In the genomic region with DNA sequence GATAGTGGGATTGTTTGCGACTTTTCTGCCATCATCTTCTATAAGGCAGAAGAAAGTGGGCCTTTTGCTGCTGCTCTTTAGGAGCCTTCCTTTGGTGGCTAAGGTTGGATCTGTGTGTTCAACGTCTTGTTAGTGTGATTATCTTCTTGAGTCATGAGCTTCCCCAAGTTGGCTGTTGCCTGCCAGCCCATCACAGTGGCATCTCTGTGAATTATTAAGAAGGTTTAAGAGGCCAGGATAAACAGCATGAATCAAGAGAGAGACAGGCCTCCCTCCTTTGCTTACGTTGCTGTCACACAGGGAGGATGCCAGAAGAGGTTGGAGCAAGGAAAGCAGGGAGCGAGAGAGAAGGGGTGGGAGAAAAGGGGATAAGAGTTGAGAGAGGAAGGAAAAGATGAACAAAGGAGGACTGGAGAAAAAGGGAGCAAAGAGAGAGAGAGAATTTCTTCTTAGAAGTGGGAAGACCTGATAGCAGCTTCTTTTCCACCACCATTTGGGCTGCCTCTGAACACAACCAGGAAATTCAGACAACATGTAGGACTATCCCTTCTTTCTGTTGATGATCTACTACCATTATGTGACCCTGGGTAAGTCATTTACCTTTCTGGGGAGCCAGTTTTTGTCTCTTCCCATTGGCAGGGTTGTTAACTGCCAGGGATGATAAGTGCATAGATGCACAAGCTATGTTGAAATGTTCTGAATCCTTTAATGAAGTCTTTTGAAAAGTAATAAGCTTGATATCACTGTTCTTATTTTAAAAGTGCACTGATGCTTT, we compare ENCODE assay signal across 18 cellular contexts.
"Had no signal": no experiment of that assay in that cellular context is flagged by ENCODE, and none has a peak within 500 bp of the region (broad histone marks: within the 10 kb centered on the region; RNA-seq: fewer than 3 reads in every experiment).

No MANE protein-coding gene starts in this region.

- DNase-seq: activated CD4-positive, alpha-beta T cell treated with anti-CD3 and anti-CD28 coated beads for 48 hours; activated naive CD4-positive, alpha-beta T cell; activated naive CD8-positive, alpha-beta T cell treated with anti-CD3 and anti-CD28 coated beads, Interleukin-2, amount 50 U/mL, for 24 hours; effector memory CD4-positive, alpha-beta T cell; hippocampal formation; left cardiac atrium; lower lobe of right lung; midbrain; stimulated activated CD4-positive, alpha-beta T cell treated with anti-CD3 and anti-CD28 coated beads, Interleukin-12 subunit alpha, Interleukin-12 subunit beta, amount 100 ng/mL, for 4 hours; stimulated activated CD4-positive, alpha-beta T cell treated with anti-CD3 and anti-CD28 coated beads, Interleukin-2, amount 100 ng/mL, for 48 hours; stimulated activated CD8-positive, alpha-beta memory T cell treated with anti-CD3 and anti-CD28 coated beads, Interleukin-4, amount 100 ng/mL, for 48 hours; stimulated activated naive CD8-positive, alpha-beta T cell treated with anti-CD3 and anti-CD28 coated beads, Interleukin-15, Interleukin-2, amounts not matched to agents 100 U/mL and 50 U/mL, for 24 hours; upper lobe of right lung; WERI-Rb-1 had no signal

- H3K9me3 ChIP-seq: lower lobe of right lung, upper lobe of right lung had no signal

- H3K27ac ChIP-seq: lower lobe of right lung, upper lobe of right lung, WERI-Rb-1 had no signal

- H3K4me1 ChIP-seq: lower lobe of right lung, upper lobe of right lung had no signal

- H3K27me3 ChIP-seq: upper lobe of right lung had no signal

- H3K4me1 Mint-ChIP-seq: activated naive CD8-positive, alpha-beta T cell treated with anti-CD3 and anti-CD28 coated beads, Interleukin-2, amount 50 U/mL, for 24 hours; central memory CD8-positive, alpha-beta T cell had no signal

- H3K36me3 ChIP-seq: lower lobe of right lung, upper lobe of right lung, WERI-Rb-1 had no signal

- H3K4me3 ChIP-seq: lower lobe of right lung, upper lobe of right lung had no signal

- ATAC-seq: activated naive CD8-positive, alpha-beta T cell treated with anti-CD3 and anti-CD28 coated beads, Interleukin-2, amount 50 U/mL, for 24 hours; lower lobe of right lung; sciatic nerve; stimulated activated naive CD8-positive, alpha-beta T cell treated with anti-CD3 and anti-CD28 coated beads, Interleukin-15, Interleukin-2, amounts not matched to agents 100 U/mL and 50 U/mL, for 24 hours; upper lobe of right lung had no signal

- H3K4me3 Mint-ChIP-seq: activated naive CD8-positive, alpha-beta T cell treated with anti-CD3 and anti-CD28 coated beads, Interleukin-2, amount 50 U/mL, for 24 hours; activated T-helper 1 cell treated with anti-CD3 and anti-CD28 coated beads, Interleukin-12 subunit alpha, Interleukin-12 subunit beta, Interleukin-2, Interleukin-4 antibody, amounts not matched to agents 30 ng/mL and 10 ng/mL and 1 ng/mL, durations not matched to agents 14 hours and 24 hours and 36 hours; central memory CD8-positive, alpha-beta T cell had no signal

- H3K27me3 Mint-ChIP-seq: central memory CD8-positive, alpha-beta T cell; progenitor cell of endocrine pancreas had no signal

- H3K9me3 Mint-ChIP-seq: activated naive CD8-positive, alpha-beta T cell treated with anti-CD3 and anti-CD28 coated beads, Interleukin-2, amount 50 U/mL, for 24 hours; activated T-helper 1 cell treated with anti-CD3 and anti-CD28 coated beads, Interleukin-12 subunit alpha, Interleukin-12 subunit beta, Interleukin-2, Interleukin-4 antibody, amounts not matched to agents 30 ng/mL and 10 ng/mL and 1 ng/mL, durations not matched to agents 14 hours and 24 hours and 36 hours; central memory CD8-positive, alpha-beta T cell had no signal

- H3K27ac Mint-ChIP-seq: activated naive CD8-positive, alpha-beta T cell treated with anti-CD3 and anti-CD28 coated beads, Interleukin-2, amount 50 U/mL, for 24 hours; activated T-helper 1 cell treated with anti-CD3 and anti-CD28 coated beads, Interleukin-12 subunit alpha, Interleukin-12 subunit beta, Interleukin-2, Interleukin-4 antibody, amounts not matched to agents 30 ng/mL and 10 ng/mL and 1 ng/mL, durations not matched to agents 14 hours and 24 hours and 36 hours; progenitor cell of endocrine pancreas had no signal
